Comparison of ENCODE assay signal across 17 cellular contexts in genomic region chr2:162430323-162430722, GRCh38.
A peak's percentile ranks its signal among the peaks of the same experiment; 100 is the strongest.
DNase-seq lines count a peak whose midpoint lies in the region; ATAC-seq and TF ChIP-seq lines count a peak whose summit lies in the region.
"Had no signal": no experiment of that assay in that cellular context is flagged by ENCODE, and none has a peak within 500 bp of the region (broad histone marks: within the 10 kb centered on the region; RNA-seq: fewer than 3 reads in every experiment).

No MANE protein-coding gene starts in this region.

- H3K4me1 ChIP-seq in GM23338 (ENCODE audit: insufficient read depth) (0 out of 2 replicates have a peak, but pooled peaks cover 7% of the 10 kb centered on the region), SJCRH30 (no peaks in the 10 kb centered on the region)
- H3K4me1 ChIP-seq: vagina had no signal

- no peaks in the 10 kb centered on the region for H4K20me1 ChIP-seq in GM23338 (replicated peaks; ENCODE audit: insufficient read depth)

- H3K79me2 ChIP-seq in GM23338 (replicated peaks; ENCODE audit: insufficient read depth) = no peaks in the 10 kb centered on the region

- H3K9me3 Mint-ChIP-seq in GM23338 (no peaks in the 10 kb centered on the region), CD14-positive monocyte (peaks cover 0 to 3% (median 0%) of the 10 kb centered on the region in 7 donors)
- H3K9me3 Mint-ChIP-seq: stimulated activated naive CD8-positive, alpha-beta T cell treated with anti-CD3 and anti-CD28 coated beads, Interleukin-15, Interleukin-2, amounts not matched to agents 100 ng/mL and 50 ng/mL, for 24 hours had no signal

- TF ChIP-seq CTCF in GM23338 (conservative IDR thresholded peaks at IDR 0.05; ENCODE audit: low read depth in 2 of 2) = no peak
- no peak for TF ChIP-seq CTCF in CD14-positive monocyte (IDR thresholded peaks at IDR 0.05)

- no peak overlapping the region for H3K4me2 ChIP-seq in GM23338

- H3K4me3 Mint-ChIP-seq in GM23338 (no peak overlapping the region), CD14-positive monocyte (no peak overlapping the region)
- H3K4me3 Mint-ChIP-seq: activated CD4-positive, alpha-beta T cell treated with anti-CD3 and anti-CD28 coated beads for 36 hours; effector memory CD8-positive, alpha-beta T cell; stimulated activated naive CD8-positive, alpha-beta T cell treated with anti-CD3 and anti-CD28 coated beads, Interleukin-15, Interleukin-2, amounts not matched to agents 100 ng/mL and 50 ng/mL, for 24 hours had no signal

- H3K9me3 ChIP-seq in SJCRH30 (replicated peaks) = no peaks in the 10 kb centered on the region
- H3K9me3 ChIP-seq: vagina had no signal

- H3K27ac ChIP-seq in GM23338 (ENCODE audit: low read depth) (no peak overlapping the region), SJCRH30 (no peak overlapping the region)
- H3K27ac ChIP-seq: vagina had no signal

- no peak; the same call in 2 of the 3 replicates for ATAC-seq in GM23338
- ATAC-seq in HG03521 (IDR thresholded peaks at IDR 0.05; ENCODE audit: unreplicated experiment) = no peak
- no peak for ATAC-seq in GM18870 (IDR thresholded peaks at IDR 0.05; ENCODE audit: unreplicated experiment)
- ATAC-seq: activated CD4-positive, alpha-beta T cell treated with anti-CD3 and anti-CD28 coated beads for 36 hours; effector memory CD8-positive, alpha-beta T cell; left cardiac atrium; Right ventricle myocardium inferior had no signal

- H3K4me1 Mint-ChIP-seq in GM23338 = peaks cover 9% of the 10 kb centered on the region
- no peaks in the 10 kb centered on the region for H3K4me1 Mint-ChIP-seq in CD14-positive monocyte
- H3K4me1 Mint-ChIP-seq: activated CD4-positive, alpha-beta T cell treated with anti-CD3 and anti-CD28 coated beads for 36 hours had no signal

- no peaks in the 10 kb centered on the region for H3K27me3 Mint-ChIP-seq in GM23338 (ENCODE audit: insufficient read depth, low read depth, poor library complexity)
- H3K27me3 Mint-ChIP-seq in CD14-positive monocyte (ENCODE audit: low read depth in 3 of 3) = peaks cover 0 to 3% (median 1%) of the 10 kb centered on the region in 3 donors
- H3K27me3 Mint-ChIP-seq: activated CD4-positive, alpha-beta T cell treated with anti-CD3 and anti-CD28 coated beads for 36 hours had no signal

- peak overlapping the region; percentile 7; the same call in 1 of the 2 replicates for H2AFZ ChIP-seq in GM23338

- H3K27me3 ChIP-seq in GM23338 (ENCODE audit: insufficient read depth) (no peaks in the 10 kb centered on the region), SJCRH30 (no peaks in the 10 kb centered on the region)
- H3K27me3 ChIP-seq: vagina had no signal

- intact Hi-C loops in CD14-positive monocyte (cut with micrococcal nuclease) = no loop called here

- no peak overlapping the region for H3K4me3 ChIP-seq in GM23338
- no peak overlapping the region for H3K4me3 ChIP-seq in SJCRH30
- H3K4me3 ChIP-seq: vagina had no signal

- no peaks in the 10 kb centered on the region for H3K9me2 ChIP-seq in GM23338 (ENCODE audit: insufficient read depth)

- H3K36me3 ChIP-seq in GM23338 (ENCODE audit: insufficient read depth) (no peaks in the 10 kb centered on the region), SJCRH30 (no peaks in the 10 kb centered on the region)
- H3K36me3 ChIP-seq: vagina had no signal

- DNase-seq in COR-L47 (lab: John Stamatoyannopoulos, UW) (peak; percentile 34), GM23338 (ENCODE audit: low spot score) (peak; percentile 21), SJCRH30 (peak; percentile 4 to 43), lung microvascular endothelial cell (ENCODE audit: low read depth in 2 of 2) (peak; percentile 6 to 36), CD14-positive monocyte (ENCODE audit: low spot score) (no peak), SW 1271 (lab: John Stamatoyannopoulos, UW) (no peak)
- DNase-seq: activated CD4-positive, alpha-beta T cell treated with anti-CD3 and anti-CD28 coated beads for 36 hours; activated CD8-positive, alpha-beta memory T cell treated with anti-CD3 and anti-CD28 coated beads, Interleukin-2, amount 50 U/mL, for 48 hours; activated naive CD4-positive, alpha-beta T cell treated with anti-CD3 and anti-CD28 coated beads, Interleukin-2, amount 50 U/mL, for 16 hours; effector memory CD8-positive, alpha-beta T cell; left cardiac atrium; NCI-H1436 treated with DMSO at 0.1 percent for 48 hours had no signal

- H3K27ac Mint-ChIP-seq in GM23338 (peak overlapping the region; percentile 31; the same call in 1 of the 2 replicates), CD14-positive monocyte (no peak overlapping the region)
- H3K27ac Mint-ChIP-seq: activated CD4-positive, alpha-beta T cell treated with anti-CD3 and anti-CD28 coated beads for 36 hours; effector memory CD8-positive, alpha-beta T cell; stimulated activated naive CD8-positive, alpha-beta T cell treated with anti-CD3 and anti-CD28 coated beads, Interleukin-15, Interleukin-2, amounts not matched to agents 100 ng/mL and 50 ng/mL, for 24 hours had no signal

- H3F3A ChIP-seq in GM23338 (replicated peaks; ENCODE audit: low read depth) = no peaks in the 10 kb centered on the region

- H3K36me3 Mint-ChIP-seq in GM23338 (ENCODE audit: low read depth) (no peaks in the 10 kb centered on the region), CD14-positive monocyte (no peaks in the 10 kb centered on the region)

TF ChIP-seq in GM23338, 12 proteins besides CTCF, POLR2A, EP300 and RAD21 (continues in another document):
- TF ChIP-seq REST (IDR thresholded peaks at IDR 0.05; ENCODE audit: unreplicated experiment) = no peak

Comparison
In these comparisons a context has a peak if more than half of its experiments do, and no peak if none do; other contexts are left out.
1. DNase-seq: peak in COR-L47 (single experiment), GM23338 (single experiment), SJCRH30 (2 of 2) and lung microvascular endothelial cell (2 of 2); none in CD14-positive monocyte (single experiment) and SW 1271 (0 of 2).